In the genomic region with DNA sequence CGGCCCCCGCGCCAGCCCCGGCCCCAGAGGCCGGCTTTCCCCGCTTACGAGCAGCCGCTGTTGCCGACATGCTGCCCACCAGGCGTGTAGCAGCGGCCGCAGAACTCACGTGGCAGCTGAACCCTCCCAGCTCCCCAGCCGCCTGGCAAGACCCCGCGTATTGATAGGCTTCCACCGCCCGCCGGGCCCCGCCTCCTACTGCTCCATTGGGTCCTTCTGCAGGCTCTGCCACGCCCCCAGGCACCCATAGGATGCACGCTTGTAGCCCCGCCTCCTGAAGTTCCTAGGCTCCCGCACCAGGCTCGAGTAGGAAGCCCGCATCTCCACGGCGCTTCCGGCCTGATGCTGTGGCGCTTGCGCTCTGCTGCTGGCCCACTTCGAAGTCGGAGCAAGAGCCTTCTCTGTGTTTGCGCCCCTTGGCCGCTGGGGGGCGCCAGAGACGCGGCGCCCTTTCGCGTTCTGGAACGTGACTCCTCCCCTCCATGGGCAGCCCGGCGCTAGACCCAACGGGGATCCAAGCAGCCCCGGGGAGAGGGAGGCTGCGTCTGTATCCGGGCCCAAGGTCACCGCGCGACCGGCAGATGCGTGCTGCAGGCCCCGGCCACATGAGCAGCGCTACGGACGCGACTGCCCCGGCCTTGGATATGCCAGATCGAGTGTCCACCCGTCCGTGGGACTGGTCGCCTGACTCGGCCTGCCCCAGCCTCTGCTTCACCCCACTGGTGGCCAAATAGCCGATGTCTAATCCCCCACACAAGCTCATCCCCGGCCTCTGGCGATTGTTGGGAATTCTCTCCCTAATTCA, we compare ENCODE assay signal across 1 cellular context.
TF ChIP-seq lines count a peak whose summit lies in the region.

A gene (plus strand): TSS at position 566 of the 805 bp plus-strand sequence. CDS start 993 bp downstream, outside the sequence.
A gene with protein sequence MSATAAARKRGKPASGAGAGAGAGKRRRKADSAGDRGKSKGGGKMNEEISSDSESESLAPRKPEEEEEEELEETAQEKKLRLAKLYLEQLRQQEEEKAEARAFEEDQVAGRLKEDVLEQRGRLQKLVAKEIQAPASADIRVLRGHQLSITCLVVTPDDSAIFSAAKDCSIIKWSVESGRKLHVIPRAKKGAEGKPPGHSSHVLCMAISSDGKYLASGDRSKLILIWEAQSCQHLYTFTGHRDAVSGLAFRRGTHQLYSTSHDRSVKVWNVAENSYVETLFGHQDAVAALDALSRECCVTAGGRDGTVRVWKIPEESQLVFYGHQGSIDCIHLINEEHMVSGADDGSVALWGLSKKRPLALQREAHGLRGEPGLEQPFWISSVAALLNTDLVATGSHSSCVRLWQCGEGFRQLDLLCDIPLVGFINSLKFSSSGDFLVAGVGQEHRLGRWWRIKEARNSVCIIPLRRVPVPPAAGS (minus strand): TSS at position 107 of the 805 bp plus-strand sequence. CDS start 37 bp downstream, at position 70.

TF ChIP-seq in K562, 482 proteins besides CTCF, POLR2A, EP300 and RAD21 (continued from another document and continues in another):
- TF ChIP-seq TOE1 (IDR thresholded peaks at IDR 0.05; ENCODE audit: borderline replicate concordance) (no peak), TOE1 (CRISPR knock-in tag; IDR thresholded peaks at IDR 0.05; ENCODE audit: borderline replicate concordance, low read depth) (no peak), XRCC5 (IDR thresholded peaks at IDR 0.05; ENCODE audit: low read depth, low read length) (peak; percentile 83), ZBTB1 (CRISPR knock-in tag; IDR thresholded peaks at IDR 0.05; ENCODE audit: borderline replicate concordance, low read depth) (no peak), ZNF384 (IDR thresholded peaks at IDR 0.05; ENCODE audit: low read depth, low read length) (0 out of 2 replicates have a peak, but pooled peaks have one; percentile 4), GABPB1 (CRISPR knock-in tag; IDR thresholded peaks at IDR 0.05) (peak; percentile 87), ETV6 (IDR thresholded peaks at IDR 0.05; ENCODE audit: borderline replicate concordance in 1 of 2, low read depth in 2 of 2, low read length in 1 of 2) (no peak), ETV6 (CRISPR knock-in tag; IDR thresholded peaks at IDR 0.05; ENCODE audit: borderline replicate concordance) (no peak), POLR2B (IDR thresholded peaks at IDR 0.05; ENCODE audit: low read depth, partially characterized antibody) (peak; percentile 47), ZNF263 (CRISPR knock-in tag; IDR thresholded peaks at IDR 0.05; ENCODE audit: borderline replicate concordance) (peak; percentile 32; the same call in 1 of the 2 replicates), ZNF3 (CRISPR knock-in tag; IDR thresholded peaks at IDR 0.05) (no peak)
- TF ChIP-seq, protein P1, sequence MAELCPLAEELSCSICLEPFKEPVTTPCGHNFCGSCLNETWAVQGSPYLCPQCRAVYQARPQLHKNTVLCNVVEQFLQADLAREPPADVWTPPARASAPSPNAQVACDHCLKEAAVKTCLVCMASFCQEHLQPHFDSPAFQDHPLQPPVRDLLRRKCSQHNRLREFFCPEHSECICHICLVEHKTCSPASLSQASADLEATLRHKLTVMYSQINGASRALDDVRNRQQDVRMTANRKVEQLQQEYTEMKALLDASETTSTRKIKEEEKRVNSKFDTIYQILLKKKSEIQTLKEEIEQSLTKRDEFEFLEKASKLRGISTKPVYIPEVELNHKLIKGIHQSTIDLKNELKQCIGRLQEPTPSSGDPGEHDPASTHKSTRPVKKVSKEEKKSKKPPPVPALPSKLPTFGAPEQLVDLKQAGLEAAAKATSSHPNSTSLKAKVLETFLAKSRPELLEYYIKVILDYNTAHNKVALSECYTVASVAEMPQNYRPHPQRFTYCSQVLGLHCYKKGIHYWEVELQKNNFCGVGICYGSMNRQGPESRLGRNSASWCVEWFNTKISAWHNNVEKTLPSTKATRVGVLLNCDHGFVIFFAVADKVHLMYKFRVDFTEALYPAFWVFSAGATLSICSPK (IDR thresholded peaks at IDR 0.05; ENCODE audit: borderline replicate concordance), result no peak
- TF ChIP-seq, protein P2, sequence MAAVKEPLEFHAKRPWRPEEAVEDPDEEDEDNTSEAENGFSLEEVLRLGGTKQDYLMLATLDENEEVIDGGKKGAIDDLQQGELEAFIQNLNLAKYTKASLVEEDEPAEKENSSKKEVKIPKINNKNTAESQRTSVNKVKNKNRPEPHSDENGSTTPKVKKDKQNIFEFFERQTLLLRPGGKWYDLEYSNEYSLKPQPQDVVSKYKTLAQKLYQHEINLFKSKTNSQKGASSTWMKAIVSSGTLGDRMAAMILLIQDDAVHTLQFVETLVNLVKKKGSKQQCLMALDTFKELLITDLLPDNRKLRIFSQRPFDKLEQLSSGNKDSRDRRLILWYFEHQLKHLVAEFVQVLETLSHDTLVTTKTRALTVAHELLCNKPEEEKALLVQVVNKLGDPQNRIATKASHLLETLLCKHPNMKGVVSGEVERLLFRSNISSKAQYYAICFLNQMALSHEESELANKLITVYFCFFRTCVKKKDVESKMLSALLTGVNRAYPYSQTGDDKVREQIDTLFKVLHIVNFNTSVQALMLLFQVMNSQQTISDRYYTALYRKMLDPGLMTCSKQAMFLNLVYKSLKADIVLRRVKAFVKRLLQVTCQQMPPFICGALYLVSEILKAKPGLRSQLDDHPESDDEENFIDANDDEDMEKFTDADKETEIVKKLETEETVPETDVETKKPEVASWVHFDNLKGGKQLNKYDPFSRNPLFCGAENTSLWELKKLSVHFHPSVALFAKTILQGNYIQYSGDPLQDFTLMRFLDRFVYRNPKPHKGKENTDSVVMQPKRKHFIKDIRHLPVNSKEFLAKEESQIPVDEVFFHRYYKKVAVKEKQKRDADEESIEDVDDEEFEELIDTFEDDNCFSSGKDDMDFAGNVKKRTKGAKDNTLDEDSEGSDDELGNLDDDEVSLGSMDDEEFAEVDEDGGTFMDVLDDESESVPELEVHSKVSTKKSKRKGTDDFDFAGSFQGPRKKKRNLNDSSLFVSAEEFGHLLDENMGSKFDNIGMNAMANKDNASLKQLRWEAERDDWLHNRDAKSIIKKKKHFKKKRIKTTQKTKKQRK (IDR thresholded peaks at IDR 0.05; ENCODE audit: borderline replicate concordance, low read depth, low read length), result 0 out of 2 replicates have a peak, but pooled peaks have one; percentile 20
- TF ChIP-seq, protein P3, sequence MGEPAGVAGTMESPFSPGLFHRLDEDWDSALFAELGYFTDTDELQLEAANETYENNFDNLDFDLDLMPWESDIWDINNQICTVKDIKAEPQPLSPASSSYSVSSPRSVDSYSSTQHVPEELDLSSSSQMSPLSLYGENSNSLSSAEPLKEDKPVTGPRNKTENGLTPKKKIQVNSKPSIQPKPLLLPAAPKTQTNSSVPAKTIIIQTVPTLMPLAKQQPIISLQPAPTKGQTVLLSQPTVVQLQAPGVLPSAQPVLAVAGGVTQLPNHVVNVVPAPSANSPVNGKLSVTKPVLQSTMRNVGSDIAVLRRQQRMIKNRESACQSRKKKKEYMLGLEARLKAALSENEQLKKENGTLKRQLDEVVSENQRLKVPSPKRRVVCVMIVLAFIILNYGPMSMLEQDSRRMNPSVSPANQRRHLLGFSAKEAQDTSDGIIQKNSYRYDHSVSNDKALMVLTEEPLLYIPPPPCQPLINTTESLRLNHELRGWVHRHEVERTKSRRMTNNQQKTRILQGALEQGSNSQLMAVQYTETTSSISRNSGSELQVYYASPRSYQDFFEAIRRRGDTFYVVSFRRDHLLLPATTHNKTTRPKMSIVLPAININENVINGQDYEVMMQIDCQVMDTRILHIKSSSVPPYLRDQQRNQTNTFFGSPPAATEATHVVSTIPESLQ (CRISPR knock-in tag; IDR thresholded peaks at IDR 0.05), result peak; percentile 68; the same call in 1 of the 2 replicates
- TF ChIP-seq, protein P4, sequence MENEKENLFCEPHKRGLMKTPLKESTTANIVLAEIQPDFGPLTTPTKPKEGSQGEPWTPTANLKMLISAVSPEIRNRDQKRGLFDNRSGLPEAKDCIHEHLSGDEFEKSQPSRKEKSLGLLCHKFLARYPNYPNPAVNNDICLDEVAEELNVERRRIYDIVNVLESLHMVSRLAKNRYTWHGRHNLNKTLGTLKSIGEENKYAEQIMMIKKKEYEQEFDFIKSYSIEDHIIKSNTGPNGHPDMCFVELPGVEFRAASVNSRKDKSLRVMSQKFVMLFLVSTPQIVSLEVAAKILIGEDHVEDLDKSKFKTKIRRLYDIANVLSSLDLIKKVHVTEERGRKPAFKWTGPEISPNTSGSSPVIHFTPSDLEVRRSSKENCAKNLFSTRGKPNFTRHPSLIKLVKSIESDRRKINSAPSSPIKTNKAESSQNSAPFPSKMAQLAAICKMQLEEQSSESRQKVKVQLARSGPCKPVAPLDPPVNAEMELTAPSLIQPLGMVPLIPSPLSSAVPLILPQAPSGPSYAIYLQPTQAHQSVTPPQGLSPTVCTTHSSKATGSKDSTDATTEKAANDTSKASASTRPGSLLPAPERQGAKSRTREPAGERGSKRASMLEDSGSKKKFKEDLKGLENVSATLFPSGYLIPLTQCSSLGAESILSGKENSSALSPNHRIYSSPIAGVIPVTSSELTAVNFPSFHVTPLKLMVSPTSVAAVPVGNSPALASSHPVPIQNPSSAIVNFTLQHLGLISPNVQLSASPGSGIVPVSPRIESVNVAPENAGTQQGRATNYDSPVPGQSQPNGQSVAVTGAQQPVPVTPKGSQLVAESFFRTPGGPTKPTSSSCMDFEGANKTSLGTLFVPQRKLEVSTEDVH (IDR thresholded peaks at IDR 0.05; ENCODE audit: low read depth, partially characterized antibody), result peak; percentile 34
- TF ChIP-seq, protein P5, sequence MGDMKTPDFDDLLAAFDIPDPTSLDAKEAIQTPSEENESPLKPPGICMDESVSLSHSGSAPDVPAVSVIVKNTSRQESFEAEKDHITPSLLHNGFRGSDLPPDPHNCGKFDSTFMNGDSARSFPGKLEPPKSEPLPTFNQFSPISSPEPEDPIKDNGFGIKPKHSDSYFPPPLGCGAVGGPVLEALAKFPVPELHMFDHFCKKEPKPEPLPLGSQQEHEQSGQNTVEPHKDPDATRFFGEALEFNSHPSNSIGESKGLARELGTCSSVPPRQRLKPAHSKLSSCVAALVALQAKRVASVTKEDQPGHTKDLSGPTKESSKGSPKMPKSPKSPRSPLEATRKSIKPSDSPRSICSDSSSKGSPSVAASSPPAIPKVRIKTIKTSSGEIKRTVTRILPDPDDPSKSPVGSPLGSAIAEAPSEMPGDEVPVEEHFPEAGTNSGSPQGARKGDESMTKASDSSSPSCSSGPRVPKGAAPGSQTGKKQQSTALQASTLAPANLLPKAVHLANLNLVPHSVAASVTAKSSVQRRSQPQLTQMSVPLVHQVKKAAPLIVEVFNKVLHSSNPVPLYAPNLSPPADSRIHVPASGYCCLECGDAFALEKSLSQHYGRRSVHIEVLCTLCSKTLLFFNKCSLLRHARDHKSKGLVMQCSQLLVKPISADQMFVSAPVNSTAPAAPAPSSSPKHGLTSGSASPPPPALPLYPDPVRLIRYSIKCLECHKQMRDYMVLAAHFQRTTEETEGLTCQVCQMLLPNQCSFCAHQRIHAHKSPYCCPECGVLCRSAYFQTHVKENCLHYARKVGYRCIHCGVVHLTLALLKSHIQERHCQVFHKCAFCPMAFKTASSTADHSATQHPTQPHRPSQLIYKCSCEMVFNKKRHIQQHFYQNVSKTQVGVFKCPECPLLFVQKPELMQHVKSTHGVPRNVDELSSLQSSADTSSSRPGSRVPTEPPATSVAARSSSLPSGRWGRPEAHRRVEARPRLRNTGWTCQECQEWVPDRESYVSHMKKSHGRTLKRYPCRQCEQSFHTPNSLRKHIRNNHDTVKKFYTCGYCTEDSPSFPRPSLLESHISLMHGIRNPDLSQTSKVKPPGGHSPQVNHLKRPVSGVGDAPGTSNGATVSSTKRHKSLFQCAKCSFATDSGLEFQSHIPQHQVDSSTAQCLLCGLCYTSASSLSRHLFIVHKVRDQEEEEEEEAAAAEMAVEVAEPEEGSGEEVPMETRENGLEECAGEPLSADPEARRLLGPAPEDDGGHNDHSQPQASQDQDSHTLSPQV (IDR thresholded peaks at IDR 0.05), result peak; percentile 78
- TF ChIP-seq, protein P6, sequence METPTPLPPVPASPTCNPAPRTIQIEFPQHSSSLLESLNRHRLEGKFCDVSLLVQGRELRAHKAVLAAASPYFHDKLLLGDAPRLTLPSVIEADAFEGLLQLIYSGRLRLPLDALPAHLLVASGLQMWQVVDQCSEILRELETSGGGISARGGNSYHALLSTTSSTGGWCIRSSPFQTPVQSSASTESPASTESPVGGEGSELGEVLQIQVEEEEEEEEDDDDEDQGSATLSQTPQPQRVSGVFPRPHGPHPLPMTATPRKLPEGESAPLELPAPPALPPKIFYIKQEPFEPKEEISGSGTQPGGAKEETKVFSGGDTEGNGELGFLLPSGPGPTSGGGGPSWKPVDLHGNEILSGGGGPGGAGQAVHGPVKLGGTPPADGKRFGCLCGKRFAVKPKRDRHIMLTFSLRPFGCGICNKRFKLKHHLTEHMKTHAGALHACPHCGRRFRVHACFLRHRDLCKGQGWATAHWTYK (CRISPR knock-in tag; IDR thresholded peaks at IDR 0.05), result peak; percentile 50; the same call in 1 of the 2 replicates
- TF ChIP-seq, protein P7, sequence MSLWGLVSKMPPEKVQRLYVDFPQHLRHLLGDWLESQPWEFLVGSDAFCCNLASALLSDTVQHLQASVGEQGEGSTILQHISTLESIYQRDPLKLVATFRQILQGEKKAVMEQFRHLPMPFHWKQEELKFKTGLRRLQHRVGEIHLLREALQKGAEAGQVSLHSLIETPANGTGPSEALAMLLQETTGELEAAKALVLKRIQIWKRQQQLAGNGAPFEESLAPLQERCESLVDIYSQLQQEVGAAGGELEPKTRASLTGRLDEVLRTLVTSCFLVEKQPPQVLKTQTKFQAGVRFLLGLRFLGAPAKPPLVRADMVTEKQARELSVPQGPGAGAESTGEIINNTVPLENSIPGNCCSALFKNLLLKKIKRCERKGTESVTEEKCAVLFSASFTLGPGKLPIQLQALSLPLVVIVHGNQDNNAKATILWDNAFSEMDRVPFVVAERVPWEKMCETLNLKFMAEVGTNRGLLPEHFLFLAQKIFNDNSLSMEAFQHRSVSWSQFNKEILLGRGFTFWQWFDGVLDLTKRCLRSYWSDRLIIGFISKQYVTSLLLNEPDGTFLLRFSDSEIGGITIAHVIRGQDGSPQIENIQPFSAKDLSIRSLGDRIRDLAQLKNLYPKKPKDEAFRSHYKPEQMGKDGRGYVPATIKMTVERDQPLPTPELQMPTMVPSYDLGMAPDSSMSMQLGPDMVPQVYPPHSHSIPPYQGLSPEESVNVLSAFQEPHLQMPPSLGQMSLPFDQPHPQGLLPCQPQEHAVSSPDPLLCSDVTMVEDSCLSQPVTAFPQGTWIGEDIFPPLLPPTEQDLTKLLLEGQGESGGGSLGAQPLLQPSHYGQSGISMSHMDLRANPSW (CRISPR knock-in tag; IDR thresholded peaks at IDR 0.05), result no peak
- TF ChIP-seq, protein P8, sequence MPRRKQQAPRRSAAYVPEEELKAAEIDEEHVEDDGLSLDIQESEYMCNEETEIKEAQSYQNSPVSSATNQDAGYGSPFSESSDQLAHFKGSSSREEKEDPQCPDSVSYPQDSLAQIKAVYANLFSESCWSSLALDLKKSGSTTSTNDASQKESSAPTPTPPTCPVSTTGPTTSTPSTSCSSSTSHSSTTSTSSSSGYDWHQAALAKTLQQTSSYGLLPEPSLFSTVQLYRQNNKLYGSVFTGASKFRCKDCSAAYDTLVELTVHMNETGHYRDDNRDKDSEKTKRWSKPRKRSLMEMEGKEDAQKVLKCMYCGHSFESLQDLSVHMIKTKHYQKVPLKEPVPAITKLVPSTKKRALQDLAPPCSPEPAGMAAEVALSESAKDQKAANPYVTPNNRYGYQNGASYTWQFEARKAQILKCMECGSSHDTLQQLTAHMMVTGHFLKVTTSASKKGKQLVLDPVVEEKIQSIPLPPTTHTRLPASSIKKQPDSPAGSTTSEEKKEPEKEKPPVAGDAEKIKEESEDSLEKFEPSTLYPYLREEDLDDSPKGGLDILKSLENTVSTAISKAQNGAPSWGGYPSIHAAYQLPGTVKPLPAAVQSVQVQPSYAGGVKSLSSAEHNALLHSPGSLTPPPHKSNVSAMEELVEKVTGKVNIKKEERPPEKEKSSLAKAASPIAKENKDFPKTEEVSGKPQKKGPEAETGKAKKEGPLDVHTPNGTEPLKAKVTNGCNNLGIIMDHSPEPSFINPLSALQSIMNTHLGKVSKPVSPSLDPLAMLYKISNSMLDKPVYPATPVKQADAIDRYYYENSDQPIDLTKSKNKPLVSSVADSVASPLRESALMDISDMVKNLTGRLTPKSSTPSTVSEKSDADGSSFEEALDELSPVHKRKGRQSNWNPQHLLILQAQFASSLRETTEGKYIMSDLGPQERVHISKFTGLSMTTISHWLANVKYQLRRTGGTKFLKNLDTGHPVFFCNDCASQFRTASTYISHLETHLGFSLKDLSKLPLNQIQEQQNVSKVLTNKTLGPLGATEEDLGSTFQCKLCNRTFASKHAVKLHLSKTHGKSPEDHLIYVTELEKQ (CRISPR knock-in tag; IDR thresholded peaks at IDR 0.05), result no peak
